Comparison of ENCODE assay signal across 8 cellular contexts in genomic region chr15:74958320-74958907, GRCh38. TPM values are rescaled to one million over a fixed set of nuclear protein-coding genes. Genes with fewer than 3 reads are reported as not detected.
DNase-seq lines count a peak whose midpoint lies in the region; ATAC-seq and TF ChIP-seq lines count a peak whose summit lies in the region.

No MANE protein-coding gene starts in this region.

- H3K9ac ChIP-seq in endodermal cell (ENCODE audit: extremely low read depth, low read length, poor library complexity, severe bottlenecking): no peak overlapping the region

- H3K27me3 Mint-ChIP-seq in Calu3 (ENCODE audit: unreplicated experiment) (peaks cover 56% of the 10 kb centered on the region), endodermal cell (ENCODE audit: insufficient read depth) (peaks cover 78% of the 10 kb centered on the region)

- H3K4me3 ChIP-seq in endodermal cell (ENCODE audit: low read length): peak overlapping the region; percentile 81

- no peaks in the 10 kb centered on the region for H3K9me3 ChIP-seq in endodermal cell (ENCODE audit: control insufficient read depth, low read length)

- DNase-seq in Calu3 (peak; percentile 63), NCI-H146 treated with DMSO at 0.1 percent for 48 hours (lab: John Stamatoyannopoulos, UW; ENCODE audit: unreplicated experiment) (peak; percentile 33), endodermal cell (peak; percentile 83), mucosa of gallbladder (ENCODE audit: low spot score) (peak; percentile 59), SHP77 (lab: John Stamatoyannopoulos, UW) (no peak), middle frontal gyrus (ENCODE audit: extremely low spot score, low spot score) (no peak)

- H3K4me1 ChIP-seq in endodermal cell (ENCODE audit: control insufficient read depth, insufficient read depth, low read length): peaks cover 12% of the 10 kb centered on the region

- H3K9me3 Mint-ChIP-seq in Calu3 (ENCODE audit: low read depth, unreplicated experiment) (no peaks in the 10 kb centered on the region), endodermal cell (no peaks in the 10 kb centered on the region)

- peak; percentile 14 for TF ChIP-seq CTCF in Calu3 (IDR thresholded peaks at IDR 0.05; ENCODE audit: unreplicated experiment)
- peak; percentile 59 for TF ChIP-seq CTCF in endodermal cell (conservative IDR thresholded peaks at IDR 0.05)

- CTCF ChIA-PET in Calu3 (lab: Charles Lee): interaction anchor here (0.6 kb wide), 1 partner anchor 467 kb away, joined by 4 read pairs; no protein-coding TSS in a partner anchor

- peaks cover 66% of the 10 kb centered on the region for H3K27me3 ChIP-seq in endodermal cell (ENCODE audit: control insufficient read depth, insufficient read depth, low read length, poor library complexity, severe bottlenecking)

- intact Hi-C loops in Calu3 (cut with micrococcal nuclease; ENCODE audit: unreplicated experiment): no loop called here

- no TSS peak for BruUV-seq in Calu3 (replicated peaks; lab: Mats Ljungman, UMichigan)

- H3K36me3 ChIP-seq in endodermal cell (ENCODE audit: control insufficient read depth, insufficient read depth, low read length): no peaks in the 10 kb centered on the region

- peaks cover 41% of the 10 kb centered on the region for H3K36me3 Mint-ChIP-seq in Calu3 (ENCODE audit: insufficient read depth, unreplicated experiment)
- H3K36me3 Mint-ChIP-seq in endodermal cell (ENCODE audit: low read depth): no peaks in the 10 kb centered on the region

- H3K27ac ChIP-seq in endodermal cell (ENCODE audit: low read depth, low read length): no peak overlapping the region

- H3K27ac Mint-ChIP-seq in Calu3 (ENCODE audit: unreplicated experiment) (no peak overlapping the region), endodermal cell (no peak overlapping the region)

- ATAC-seq in activated CD4-positive, CD25-positive, alpha-beta regulatory T cell treated with anti-CD3 and anti-CD28 coated beads, Interleukin-2, amount 50 U/mL, for 24 hours: no peak
- ATAC-seq in GM19328 (IDR thresholded peaks at IDR 0.05; ENCODE audit: unreplicated experiment): no peak

- peak overlapping the region; percentile 71 for H3K4me3 Mint-ChIP-seq in Calu3 (ENCODE audit: low read depth, unreplicated experiment)
- H3K4me3 Mint-ChIP-seq in endodermal cell: peak overlapping the region; percentile 63

- WGBS in endodermal cell (ENCODE audit: insufficient coverage in 1 of 2, insufficient read length in 1 of 2), 2 experiments: 0 to 1% methylated on average over 15 to 28 of the region's 28 CpGs

- H3K4me1 Mint-ChIP-seq in Calu3 (ENCODE audit: low read depth, unreplicated experiment) (peaks cover 27% of the 10 kb centered on the region), endodermal cell (peaks cover 24% of the 10 kb centered on the region)

RNA-seq across cellular contexts. Expression of gene RPP25, which starts 1.8 kb away (rescaled TPM):
- total RNA-seq in Calu3 (2022) (14.9 and 19.2 TPM in 2 replicates), endodermal cell (1 to 10 TPM; 4.6 to 9.9 TPM), mucosa of gallbladder (24.1 TPM)
- polyA plus RNA-seq in endodermal cell (2013, experiment 1 of 2): 5.6 TPM
- 4.5 TPM for polyA plus RNA-seq in endodermal cell (2013, experiment 2 of 2)

RNA-seq across cellular contexts. Expression of gene COX5A, which starts 20.5 kb away (rescaled TPM):
- 272 and 280 TPM in 2 replicates for total RNA-seq in Calu3 (2022)
- 100 to 1,000 TPM; 243 to 279 TPM for total RNA-seq in endodermal cell
- polyA plus RNA-seq in endodermal cell (2013, experiment 1 of 2): 279 TPM
- polyA plus RNA-seq in endodermal cell (2013, experiment 2 of 2): 257 TPM
- 165 TPM for total RNA-seq in mucosa of gallbladder

RNA-seq across cellular contexts. Expression of gene SCAMP5, which starts 36.9 kb away (rescaled TPM):
- 10.7 and 13.6 TPM in 2 replicates for total RNA-seq in Calu3 (2022)
- 10 to 100 TPM; 21.9 to 33.5 TPM for total RNA-seq in endodermal cell
- polyA plus RNA-seq in endodermal cell (2013, experiment 1 of 2): 19.6 TPM
- 13.5 TPM for polyA plus RNA-seq in endodermal cell (2013, experiment 2 of 2)
- total RNA-seq in mucosa of gallbladder: 57.2 TPM

RNA-seq across cellular contexts. Expression of gene FAM219B, which starts 51.8 kb away (rescaled TPM):
- total RNA-seq in Calu3 (2022) (48.1 and 56.2 TPM in 2 replicates), endodermal cell (100 to 1,000 TPM; 109 to 112 TPM), mucosa of gallbladder (80.4 TPM)
- 75.1 TPM for polyA plus RNA-seq in endodermal cell (2013, experiment 1 of 2)
- polyA plus RNA-seq in endodermal cell (2013, experiment 2 of 2): 64.5 TPM

Comparison
In these comparisons a context has a peak if more than half of its experiments do, and no peak if none do; other contexts are left out.
1. DNase-seq: peak in Calu3 (single experiment), NCI-H146 treated with DMSO at 0.1 percent for 48 hours (single experiment), endodermal cell (single experiment) and mucosa of gallbladder (single experiment); none in SHP77 (0 of 2) and middle frontal gyrus (single experiment).